In the genomic region with DNA sequence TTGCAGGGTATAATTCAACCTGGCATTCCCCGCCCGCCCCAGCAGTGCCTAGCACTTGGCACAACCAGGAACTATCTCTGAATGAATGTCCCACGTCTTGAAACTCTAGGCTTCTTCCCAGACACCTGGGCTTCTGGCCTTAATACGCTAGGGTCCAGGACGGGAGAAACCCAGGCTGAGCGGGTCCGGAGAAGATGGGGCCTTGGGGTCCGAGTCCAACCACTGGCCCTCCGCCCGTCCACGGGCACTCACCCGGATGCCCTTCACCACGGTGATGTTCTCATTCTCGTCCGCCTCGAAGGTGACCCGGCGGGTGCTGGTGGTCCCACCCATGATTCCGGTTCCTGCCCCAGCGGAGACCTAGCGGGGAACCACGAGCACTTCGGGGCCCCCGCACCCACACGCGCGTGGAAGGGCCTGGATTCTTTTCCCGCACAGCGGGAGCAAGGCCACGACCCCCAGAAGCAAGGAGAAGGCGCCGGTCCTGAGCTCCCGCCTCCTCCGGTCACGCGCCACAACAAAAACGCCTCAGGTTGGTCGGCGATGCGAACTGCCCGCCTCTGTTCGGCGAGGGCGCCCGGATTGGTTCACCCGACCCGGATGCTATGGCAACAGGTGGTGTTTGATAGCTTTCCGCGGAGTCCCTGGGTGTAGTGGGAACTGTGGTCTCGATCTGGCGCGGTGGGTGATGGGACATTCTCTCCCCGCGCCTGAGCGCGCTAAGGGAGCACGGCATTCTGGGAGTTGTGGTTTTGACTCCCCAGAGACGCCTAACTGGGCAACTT, we compare ENCODE assay signal across 8 cellular contexts. TPM values are rescaled to one million over a fixed set of nuclear protein-coding genes. Genes with fewer than 3 reads are reported as not detected.
DNase-seq lines count a peak whose midpoint lies in the region; ATAC-seq and TF ChIP-seq lines count a peak whose summit lies in the region.

A gene (minus strand): TSS at position 486 of the 785 bp plus-strand sequence. CDS start 153 bp downstream, at position 333.

- H3K4me1 ChIP-seq in prostate gland (replicated peaks): no peaks in the 10 kb centered on the region
- peaks cover 2% of the 10 kb centered on the region for H3K4me1 ChIP-seq in urinary bladder (ENCODE audit: insufficient read depth)

- intact Hi-C loops in T-helper 2 cell treated with Interferon-gamma antibody and Interleukin-4, amounts not matched to agents 100 ng/mL and 5 ng/mL, for 36 hours (cut with micrococcal nuclease): loop anchor here (1.0 to 10.0 kb wide), 6 partner anchors 171 to 1353 kb away; a partner anchor contains a TSS
- intact Hi-C loops in left ventricle myocardium superior (cut with micrococcal nuclease) (no loop called here), prostate gland (cut with DNase I) (loop anchor here (5.0 kb wide), 1 partner anchor 171 kb away; a partner anchor contains a TSS)

- H3K4me3 ChIP-seq in prostate gland: peak within 1 kb of the TSS; percentile 83 to 87
- peak within 1 kb of the TSS; percentile 84 for H3K4me3 ChIP-seq in urinary bladder (ENCODE audit: low read depth, low read length)

- H3K9me3 ChIP-seq in prostate gland: no peaks in the 10 kb centered on the region

- peak; percentile 96 for DNase-seq in NCI-H187 treated with DMSO at 0.1 percent for 48 hours (lab: John Stamatoyannopoulos, UW)
- DNase-seq in anterior cingulate cortex (lab: John Stamatoyannopoulos, UW): peak; percentile 82 to 100 (median 99)
- DNase-seq in left ventricle myocardium superior: peak; percentile 97
- DNase-seq in prostate gland (ENCODE audit: low spot score): peak; percentile 98

- TF ChIP-seq POLR2A in prostate gland (IDR thresholded peaks at IDR 0.05): no peak

- no peak for TF ChIP-seq CTCF in prostate gland (IDR thresholded peaks at IDR 0.05)

- peak; percentile 97 for ATAC-seq in GM18499 (IDR thresholded peaks at IDR 0.05; ENCODE audit: insufficient read depth, unreplicated experiment)
- ATAC-seq in HG02943 (IDR thresholded peaks at IDR 0.05; ENCODE audit: low read depth, unreplicated experiment): peak; percentile 100
- peak; percentile 99 for ATAC-seq in left ventricle myocardium superior

- H3K36me3 ChIP-seq in prostate gland: no peaks in the 10 kb centered on the region
- H3K36me3 ChIP-seq in urinary bladder (ENCODE audit: insufficient read depth): no peaks in the 10 kb centered on the region

- no peaks in the 10 kb centered on the region for H3K27me3 ChIP-seq in prostate gland (replicated peaks; ENCODE audit: insufficient read depth)

- H3K27ac ChIP-seq in prostate gland (peak within 1 kb of the TSS; percentile 65 to 79), urinary bladder (ENCODE audit: low read depth) (peak within 1 kb of the TSS; percentile 85)

- under 1% methylated on average over 49 of the region's 58 CpGs for WGBS in prostate gland
- under 1% methylated on average over 58 of the region's 58 CpGs for WGBS in urinary bladder

RNA-seq across cellular contexts. Expression of the gene that starts here (rescaled TPM):
- total RNA-seq in T-helper 2 cell treated with Interferon-gamma antibody and Interleukin-4, amounts not matched to agents 100 ng/mL and 5 ng/mL, for 36 hours: 53.2 and 57.1 TPM in 2 replicates
- total RNA-seq in left ventricle myocardium superior (204 TPM), prostate gland (10 to 100 TPM; 33.2 to 40.9 TPM), urinary bladder (60.7 TPM)
- 56.5 TPM for polyA plus RNA-seq in urinary bladder

Comparison
In these comparisons a context has a peak if more than half of its experiments do, and no peak if none do; other contexts are left out.
1. Peak in every context shown above with its lines: DNase-seq, ATAC-seq, H3K4me3 ChIP-seq and H3K27ac ChIP-seq.